ENCODE assay signal across 10 cellular contexts in the genomic region with DNA sequence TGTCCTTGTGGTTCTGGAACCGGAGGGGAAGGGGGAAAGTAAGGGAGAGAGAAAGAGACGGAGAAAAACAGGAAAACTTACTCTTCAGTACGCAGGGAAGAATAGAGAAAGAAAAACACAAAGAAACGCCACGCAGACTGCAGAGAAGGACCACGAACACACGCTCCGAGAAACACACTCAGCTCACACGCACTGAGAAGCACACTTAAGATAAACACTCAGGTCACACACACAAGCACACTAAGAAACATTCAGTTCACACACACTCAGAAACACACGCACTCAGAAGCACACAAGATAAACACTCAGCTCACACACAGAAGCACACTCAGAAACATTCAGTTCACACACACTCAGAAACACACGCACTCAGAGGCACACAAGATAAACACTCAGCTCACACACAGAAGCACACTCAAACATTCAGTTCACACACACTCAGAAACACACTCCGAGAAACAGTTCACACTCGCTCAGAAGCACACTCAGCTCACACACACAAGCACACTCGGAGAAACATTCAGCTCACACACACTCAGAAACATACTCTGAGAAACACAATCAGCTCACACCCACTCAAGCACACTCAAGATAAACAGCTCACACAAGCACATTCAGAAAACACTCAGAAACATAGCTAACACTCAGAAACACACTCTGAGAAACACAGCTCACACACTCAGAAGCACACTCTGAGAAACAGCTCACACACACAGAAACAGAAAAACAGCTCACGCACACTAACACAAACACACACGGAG. TPM values are rescaled to one million over a fixed set of nuclear protein-coding genes. Genes with fewer than 3 reads are reported as not detected.
DNase-seq lines count a peak whose midpoint lies in the region; ATAC-seq, FAIRE-seq and TF ChIP-seq lines count a peak whose summit lies in the region.
"Had no signal": no experiment of that assay in that cellular context is flagged by ENCODE, and none has a peak within 500 bp of the region (broad histone marks: within the 10 kb centered on the region; RNA-seq: fewer than 3 reads in every experiment).

No MANE protein-coding gene starts in this region.

- TF ChIP-seq CTCF in ascending aorta (IDR thresholded peaks at IDR 0.05): no peak

- ATAC-seq in HG02798 (IDR thresholded peaks at IDR 0.05; ENCODE audit: poor library complexity, unreplicated experiment): no peak
- no peak for ATAC-seq in HG03025 (IDR thresholded peaks at IDR 0.05; ENCODE audit: low FRiP score, unreplicated experiment)

- no peaks in the 10 kb centered on the region; the same call in none of the 2 replicates for H3K36me3 ChIP-seq in HAP-1 (replicated peaks)
- peaks cover 7 to 8% of the 10 kb centered on the region in 2 donors for H3K36me3 ChIP-seq in ascending aorta
- H3K36me3 ChIP-seq in iPS DF 6.9 (ENCODE audit: control insufficient read depth, insufficient read depth, low read length): 0 out of 2 replicates have a peak, but pooled peaks cover 5% of the 10 kb centered on the region

- H3K27ac ChIP-seq in ascending aorta (peak overlapping the region; percentile 69 to 88), iPS DF 6.9 (ENCODE audit: low read length) (no peak overlapping the region), skin epidermis (peak overlapping the region in 19 of 21 experiments; percentile 40 to 91 (median 81))

- peak overlapping the region; percentile 52 for H3K4me3 ChIP-seq in HAP-1
- peak overlapping the region; percentile 78 to 85 for H3K4me3 ChIP-seq in ascending aorta
- peak overlapping the region; percentile 86 for H3K4me3 ChIP-seq in iPS DF 6.9 (ENCODE audit: low read length)
- peak overlapping the region; percentile 44 to 66 (median 50) for H3K4me3 ChIP-seq in skin epidermis

- DNase-seq in HAP-1 (ENCODE audit: low spot score in 2 of 2): no peak
- DNase-seq in ascending aorta (ENCODE audit: low spot score in 2 of 2): no peak
- DNase-seq in iPS DF 6.9 (ENCODE audit: low read depth, low spot score): no peak
- DNase-seq in CD1c-positive myeloid dendritic cell (ENCODE audit: extremely low spot score): no peak
- no peak for DNase-seq in H54 (ENCODE audit: insufficient read length, low spot score)
- DNase-seq: naive B cell, OCI-M1 had no signal

- intact Hi-C loops in ascending aorta (cut with DNase I): loop anchor here (5.0 kb wide), 2 partner anchors 271 to 431 kb away; no protein-coding TSS in a partner anchor

- H3K27me3 ChIP-seq in HAP-1 (ENCODE audit: low read depth) (no peaks in the 10 kb centered on the region), ascending aorta (no peaks in the 10 kb centered on the region), iPS DF 6.9 (ENCODE audit: control insufficient read depth, insufficient read depth, low read length) (no peaks in the 10 kb centered on the region)

- H3K4me1 ChIP-seq in HAP-1 (peaks cover 14% of the 10 kb centered on the region), ascending aorta (peaks cover 3 to 10% of the 10 kb centered on the region in 2 donors), iPS DF 6.9 (ENCODE audit: control insufficient read depth, insufficient read depth, low read length) (peaks cover 8% of the 10 kb centered on the region)

- WGBS in iPS DF 6.9 (ENCODE audit: insufficient coverage, insufficient read length): no CpG with 5 or more reads among the region's 16 CpGs

- TF ChIP-seq POLR2A in H54 (IDR thresholded peaks at IDR 0.05; ENCODE audit: low read depth, low read length): no peak

- in situ Hi-C loops in HAP-1 (cut with MboI; ENCODE audit: low sequenced_read_pairs): no loop called here

- no peak for FAIRE-seq in H54 (lab: Jason Lieb, UNC)

- H3K9me3 ChIP-seq in HAP-1 (no peaks in the 10 kb centered on the region), ascending aorta (no peaks in the 10 kb centered on the region), iPS DF 6.9 (ENCODE audit: control insufficient read depth, insufficient read depth, low read length) (no peaks in the 10 kb centered on the region)

RNA-seq across cellular contexts. Expression of a gene that starts 0.8 kb away (rescaled TPM):
- total RNA-seq in ascending aorta: 50.6 TPM

RNA-seq across cellular contexts. Expression of a gene that starts 51.8 kb away (rescaled TPM):
- total RNA-seq in ascending aorta: 105 TPM
